1 cellular context compared by ENCODE assay signal in genomic region chr2:217218269-217219140, GRCh38.
TF ChIP-seq lines count a peak whose summit lies in the region.

No MANE protein-coding gene starts in this region.

TF ChIP-seq in K562, 482 proteins besides CTCF, POLR2A, EP300 and RAD21 (continued from another document and continues in another):
- TF ChIP-seq CEBPZ (IDR thresholded peaks at IDR 0.05; ENCODE audit: borderline replicate concordance, low read depth, low read length) (no peak), CBFA2T2 (conservative IDR thresholded peaks at IDR 0.05) (peak; percentile 34; the same call in 1 of the 2 replicates), ESRRA (IDR thresholded peaks at IDR 0.05; ENCODE audit: borderline replicate concordance, low read depth) (peak; percentile 95; the same call in 1 of the 2 replicates), TRIM24 (IDR thresholded peaks at IDR 0.05) (peak in 1 of 2 experiments; percentile 38; a peak in 1 of 4 replicates), SMARCA4 (IDR thresholded peaks at IDR 0.05) (peak; percentile 70; the same call in 1 of the 2 replicates), FOSL1 (tag; conservative IDR thresholded peaks at IDR 0.05) (peak; percentile 52), CBFA2T3 (IDR thresholded peaks at IDR 0.05) (peak; percentile 68), SOX6 (IDR thresholded peaks at IDR 0.05) (peak; percentile 80; the same call in 1 of the 2 replicates), UBTF (IDR thresholded peaks at IDR 0.05; ENCODE audit: borderline replicate concordance in 1 of 2, low read depth in 2 of 2, low read length in 2 of 2) (no peak), GABPA (tag; conservative IDR thresholded peaks at IDR 0.05; ENCODE audit: low read depth) (peak; percentile 75), PML (IDR thresholded peaks at IDR 0.05; ENCODE audit: low read length) (peak; percentile 67; the same call in 1 of the 2 replicates), DACH1 (IDR thresholded peaks at IDR 0.05; ENCODE audit: partially characterized antibody) (peak; percentile 12), MEIS2 (IDR thresholded peaks at IDR 0.05; ENCODE audit: partially characterized antibody) (peak; percentile 87), ZNF224 (CRISPR knock-in tag; IDR thresholded peaks at IDR 0.05) (no peak), GTF2E2 (tag; IDR thresholded peaks at IDR 0.05) (no peak), TAL1 (IDR thresholded peaks at IDR 0.05) (peak; percentile 59), RCOR1 (IDR thresholded peaks at IDR 0.05; ENCODE audit: borderline replicate concordance in 1 of 2, low read depth in 2 of 2, low read length in 2 of 2) (peak in 1 of 2 experiments; percentile 74; a peak in 2 of 4 replicates), ARID1B (IDR thresholded peaks at IDR 0.05) (peak; percentile 89), FOXA3 (CRISPR knock-in tag; conservative IDR thresholded peaks at IDR 0.05 in 1 of 2, IDR thresholded peaks at IDR 0.05 in 1 of 2) (peak in 1 of 2 experiments; percentile 78; a peak in 2 of 4 replicates), ZNF197 (CRISPR knock-in tag; IDR thresholded peaks at IDR 0.05; ENCODE audit: low read depth) (0 out of 2 replicates have a peak, but pooled peaks have one; percentile 47), TCF3 (CRISPR knock-in tag; IDR thresholded peaks at IDR 0.05) (peak; percentile 83), TEAD4 (IDR thresholded peaks at IDR 0.05; ENCODE audit: low read length) (peak; percentile 87), TEAD4 (CRISPR knock-in tag; IDR thresholded peaks at IDR 0.05; ENCODE audit: borderline replicate concordance) (no peak), ZNF57 (CRISPR knock-in tag; IDR thresholded peaks at IDR 0.05) (no peak), GATA2 (CRISPR knock-in tag; IDR thresholded peaks at IDR 0.05) (peak; percentile 85), KLF16 (IDR thresholded peaks at IDR 0.05) (peak; percentile 56; the same call in 1 of the 2 replicates)
- TF ChIP-seq, protein P1, sequence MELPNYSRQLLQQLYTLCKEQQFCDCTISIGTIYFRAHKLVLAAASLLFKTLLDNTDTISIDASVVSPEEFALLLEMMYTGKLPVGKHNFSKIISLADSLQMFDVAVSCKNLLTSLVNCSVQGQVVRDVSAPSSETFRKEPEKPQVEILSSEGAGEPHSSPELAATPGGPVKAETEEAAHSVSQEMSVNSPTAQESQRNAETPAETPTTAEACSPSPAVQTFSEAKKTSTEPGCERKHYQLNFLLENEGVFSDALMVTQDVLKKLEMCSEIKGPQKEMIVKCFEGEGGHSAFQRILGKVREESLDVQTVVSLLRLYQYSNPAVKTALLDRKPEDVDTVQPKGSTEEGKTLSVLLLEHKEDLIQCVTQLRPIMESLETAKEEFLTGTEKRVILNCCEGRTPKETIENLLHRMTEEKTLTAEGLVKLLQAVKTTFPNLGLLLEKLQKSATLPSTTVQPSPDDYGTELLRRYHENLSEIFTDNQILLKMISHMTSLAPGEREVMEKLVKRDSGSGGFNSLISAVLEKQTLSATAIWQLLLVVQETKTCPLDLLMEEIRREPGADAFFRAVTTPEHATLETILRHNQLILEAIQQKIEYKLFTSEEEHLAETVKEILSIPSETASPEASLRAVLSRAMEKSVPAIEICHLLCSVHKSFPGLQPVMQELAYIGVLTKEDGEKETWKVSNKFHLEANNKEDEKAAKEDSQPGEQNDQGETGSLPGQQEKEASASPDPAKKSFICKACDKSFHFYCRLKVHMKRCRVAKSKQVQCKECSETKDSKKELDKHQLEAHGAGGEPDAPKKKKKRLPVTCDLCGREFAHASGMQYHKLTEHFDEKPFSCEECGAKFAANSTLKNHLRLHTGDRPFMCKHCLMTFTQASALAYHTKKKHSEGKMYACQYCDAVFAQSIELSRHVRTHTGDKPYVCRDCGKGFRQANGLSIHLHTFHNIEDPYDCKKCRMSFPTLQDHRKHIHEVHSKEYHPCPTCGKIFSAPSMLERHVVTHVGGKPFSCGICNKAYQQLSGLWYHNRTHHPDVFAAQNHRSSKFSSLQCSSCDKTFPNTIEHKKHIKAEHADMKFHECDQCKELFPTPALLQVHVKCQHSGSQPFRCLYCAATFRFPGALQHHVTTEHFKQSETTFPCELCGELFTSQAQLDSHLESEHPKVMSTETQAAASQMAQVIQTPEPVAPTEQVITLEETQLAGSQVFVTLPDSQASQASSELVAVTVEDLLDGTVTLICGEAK (IDR thresholded peaks at IDR 0.05) = peak; percentile 65; the same call in 1 of the 2 replicates
- TF ChIP-seq, protein P1 (CRISPR knock-in tag; IDR thresholded peaks at IDR 0.05) = no peak
- TF ChIP-seq, protein P2, sequence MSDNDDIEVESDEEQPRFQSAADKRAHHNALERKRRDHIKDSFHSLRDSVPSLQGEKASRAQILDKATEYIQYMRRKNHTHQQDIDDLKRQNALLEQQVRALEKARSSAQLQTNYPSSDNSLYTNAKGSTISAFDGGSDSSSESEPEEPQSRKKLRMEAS (CRISPR knock-in tag; IDR thresholded peaks at IDR 0.05) = no peak
- TF ChIP-seq, protein P3, sequence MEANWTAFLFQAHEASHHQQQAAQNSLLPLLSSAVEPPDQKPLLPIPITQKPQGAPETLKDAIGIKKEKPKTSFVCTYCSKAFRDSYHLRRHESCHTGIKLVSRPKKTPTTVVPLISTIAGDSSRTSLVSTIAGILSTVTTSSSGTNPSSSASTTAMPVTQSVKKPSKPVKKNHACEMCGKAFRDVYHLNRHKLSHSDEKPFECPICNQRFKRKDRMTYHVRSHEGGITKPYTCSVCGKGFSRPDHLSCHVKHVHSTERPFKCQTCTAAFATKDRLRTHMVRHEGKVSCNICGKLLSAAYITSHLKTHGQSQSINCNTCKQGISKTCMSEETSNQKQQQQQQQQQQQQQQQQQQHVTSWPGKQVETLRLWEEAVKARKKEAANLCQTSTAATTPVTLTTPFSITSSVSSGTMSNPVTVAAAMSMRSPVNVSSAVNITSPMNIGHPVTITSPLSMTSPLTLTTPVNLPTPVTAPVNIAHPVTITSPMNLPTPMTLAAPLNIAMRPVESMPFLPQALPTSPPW (CRISPR knock-in tag; IDR thresholded peaks at IDR 0.05) = peak; percentile 60; the same call in 1 of the 2 replicates
- TF ChIP-seq, protein P4, sequence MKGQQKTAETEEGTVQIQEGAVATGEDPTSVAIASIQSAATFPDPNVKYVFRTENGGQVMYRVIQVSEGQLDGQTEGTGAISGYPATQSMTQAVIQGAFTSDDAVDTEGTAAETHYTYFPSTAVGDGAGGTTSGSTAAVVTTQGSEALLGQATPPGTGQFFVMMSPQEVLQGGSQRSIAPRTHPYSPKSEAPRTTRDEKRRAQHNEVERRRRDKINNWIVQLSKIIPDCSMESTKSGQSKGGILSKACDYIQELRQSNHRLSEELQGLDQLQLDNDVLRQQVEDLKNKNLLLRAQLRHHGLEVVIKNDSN (CRISPR knock-in tag; IDR thresholded peaks at IDR 0.05) = no peak
- TF ChIP-seq, protein P5, sequence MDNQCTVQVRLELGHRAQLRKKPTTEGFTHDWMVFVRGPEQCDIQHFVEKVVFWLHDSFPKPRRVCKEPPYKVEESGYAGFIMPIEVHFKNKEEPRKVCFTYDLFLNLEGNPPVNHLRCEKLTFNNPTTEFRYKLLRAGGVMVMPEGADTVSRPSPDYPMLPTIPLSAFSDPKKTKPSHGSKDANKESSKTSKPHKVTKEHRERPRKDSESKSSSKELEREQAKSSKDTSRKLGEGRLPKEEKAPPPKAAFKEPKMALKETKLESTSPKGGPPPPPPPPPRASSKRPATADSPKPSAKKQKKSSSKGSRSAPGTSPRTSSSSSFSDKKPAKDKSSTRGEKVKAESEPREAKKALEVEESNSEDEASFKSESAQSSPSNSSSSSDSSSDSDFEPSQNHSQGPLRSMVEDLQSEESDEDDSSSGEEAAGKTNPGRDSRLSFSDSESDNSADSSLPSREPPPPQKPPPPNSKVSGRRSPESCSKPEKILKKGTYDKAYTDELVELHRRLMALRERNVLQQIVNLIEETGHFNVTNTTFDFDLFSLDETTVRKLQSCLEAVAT (IDR thresholded peaks at IDR 0.05) = peak in 1 of 2 experiments; percentile 96; a peak in 2 of 4 replicates
- TF ChIP-seq, protein P6, sequence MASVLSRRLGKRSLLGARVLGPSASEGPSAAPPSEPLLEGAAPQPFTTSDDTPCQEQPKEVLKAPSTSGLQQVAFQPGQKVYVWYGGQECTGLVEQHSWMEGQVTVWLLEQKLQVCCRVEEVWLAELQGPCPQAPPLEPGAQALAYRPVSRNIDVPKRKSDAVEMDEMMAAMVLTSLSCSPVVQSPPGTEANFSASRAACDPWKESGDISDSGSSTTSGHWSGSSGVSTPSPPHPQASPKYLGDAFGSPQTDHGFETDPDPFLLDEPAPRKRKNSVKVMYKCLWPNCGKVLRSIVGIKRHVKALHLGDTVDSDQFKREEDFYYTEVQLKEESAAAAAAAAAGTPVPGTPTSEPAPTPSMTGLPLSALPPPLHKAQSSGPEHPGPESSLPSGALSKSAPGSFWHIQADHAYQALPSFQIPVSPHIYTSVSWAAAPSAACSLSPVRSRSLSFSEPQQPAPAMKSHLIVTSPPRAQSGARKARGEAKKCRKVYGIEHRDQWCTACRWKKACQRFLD (CRISPR knock-in tag; IDR thresholded peaks at IDR 0.05) = peak; percentile 31; the same call in 1 of the 2 replicates
